ENCODE assay signal across 40 cellular contexts in genomic region chr12:62001424-62001823, GRCh38.
"Had no signal": no experiment of that assay in that cellular context is flagged by ENCODE, and none has a peak within 500 bp of the region (broad histone marks: within the 10 kb centered on the region; RNA-seq: fewer than 3 reads in every experiment).

No MANE protein-coding gene starts in this region.

- H3K4me3 ChIP-seq: adrenal gland, ascending aorta, body of pancreas, breast epithelium, cardiac muscle cell had no signal

- H3K9me3 Mint-ChIP-seq: activated naive CD4-positive, alpha-beta T cell treated with anti-CD3 and anti-CD28 coated beads, Interleukin-2, amount 10 ng/mL, durations not matched to agents 7 days and 5 days; activated naive CD4-positive, alpha-beta T cell treated with anti-CD3 and anti-CD28 coated beads, Interleukin-2, amount 50 U/mL, for 24 hours; activated naive CD4-positive, alpha-beta T cell treated with anti-CD3 and anti-CD28 coated beads, Interleukin-2, amount 50 U/mL, for 72 hours; activated naive CD8-positive, alpha-beta T cell treated with anti-CD3 and anti-CD28 coated beads for 36 hours; activated naive CD8-positive, alpha-beta T cell treated with anti-CD3 and anti-CD28 coated beads, Interleukin-2, amount 10 ng/mL, durations not matched to agents 7 days and 5 days; activated naive CD8-positive, alpha-beta T cell treated with anti-CD3 and anti-CD28 coated beads, Interleukin-2, amount 50 U/mL, for 24 hours; activated T-cell treated with anti-CD3 and anti-CD28 coated beads, Interleukin-2, amount 50 U/mL, for 24 hours; activated T-cell treated with anti-CD3 and anti-CD28 coated beads, Interleukin-2, amount 50 U/mL, for 4 hours; activated T-cell treated with anti-CD3 and anti-CD28 coated beads, Interleukin-2, amount 50 U/mL, for 72 hours; activated T-helper 1 cell treated with anti-CD3 and anti-CD28 coated beads, Interleukin-12 subunit alpha, Interleukin-12 subunit beta, Interleukin-2, Interleukin-4 antibody, amounts not matched to agents 30 ng/mL and 10 ng/mL and 1 ng/mL, durations not matched to agents 14 hours and 24 hours and 36 hours; activated T-helper 17 cell treated with anti-CD3 and anti-CD28 coated beads, Interleukin-2, amount 50 U/mL, for 72 hours; activated T-helper 2 cell treated with anti-CD3 and anti-CD28 coated beads, Interferon-gamma antibody, Interleukin-2, Interleukin-4, amounts not matched to agents 10 μg/mL and 5 μg/mL and 100 μg/mL, durations not matched to agents 14 hours and 24 hours and 36 hours; brain had no signal

- DNase-seq: activated effector memory CD4-positive, alpha-beta T cell treated with anti-CD3 and anti-CD28 coated beads, Interleukin-2, amount 50 U/mL, for 16 hours; activated effector memory CD4-positive, alpha-beta T cell treated with Interleukin-2 at 50 U/mL for 16 hours; activated gamma-delta T cell; activated gamma-delta T cell treated with Interleukin-2 at 50 U/mL for 16 hours; activated naive CD4-positive, alpha-beta T cell; activated naive CD4-positive, alpha-beta T cell treated with anti-CD3 and anti-CD28 coated beads, Interleukin-2, amount 10 ng/mL, durations not matched to agents 7 days and 5 days; activated naive CD4-positive, alpha-beta T cell treated with anti-CD3 and anti-CD28 coated beads, Interleukin-2, amount 50 U/mL, for 16 hours; activated naive CD4-positive, alpha-beta T cell treated with Interleukin-2 at 50 U/mL for 16 hours; activated naive CD8-positive, alpha-beta T cell treated with anti-CD3 and anti-CD28 coated beads for 36 hours; activated naive CD8-positive, alpha-beta T cell treated with anti-CD3 and anti-CD28 coated beads, Interleukin-2, amount 10 ng/mL, durations not matched to agents 7 days and 5 days; activated naive CD8-positive, alpha-beta T cell treated with anti-CD3 and anti-CD28 coated beads, Interleukin-2, amount 50 U/mL, for 24 hours; activated T-cell treated with anti-CD3 and anti-CD28 coated beads for 4 hours; activated T-cell treated with anti-CD3 and anti-CD28 coated beads, Interleukin-2, amount 50 U/mL, for 1 hour; activated T-cell treated with anti-CD3 and anti-CD28 coated beads, Interleukin-2, amount 50 U/mL, for 24 hours; activated T-cell treated with anti-CD3 and anti-CD28 coated beads, Interleukin-2, amount 50 U/mL, for 4 hours; activated T-cell treated with anti-CD3 and anti-CD28 coated beads, Interleukin-2, amount 50 U/mL, for 48 hours; activated T-cell treated with anti-CD3 and anti-CD28 coated beads, Interleukin-2, amount 50 U/mL, for 72 hours; adrenal gland; amniotic stem cell; amygdala; anterior cingulate cortex; aorta; body of pancreas; brain microvascular endothelial cell; caudate nucleus; central memory CD4-positive, alpha-beta T cell; cerebellar nuclear complex had no signal

- H3K27me3 Mint-ChIP-seq: activated T-cell treated with anti-CD3 and anti-CD28 coated beads, Interleukin-2, amount 50 U/mL, for 24 hours; brain; central memory CD8-positive, alpha-beta T cell had no signal

- H3K9me3 ChIP-seq: adrenal gland, ascending aorta, body of pancreas, breast epithelium had no signal

- H3K27me3 ChIP-seq: adrenal gland, ascending aorta, body of pancreas, brain microvascular endothelial cell, breast epithelium, cardiac muscle cell had no signal

- H3K4me1 Mint-ChIP-seq: activated naive CD4-positive, alpha-beta T cell treated with anti-CD3 and anti-CD28 coated beads, Interleukin-2, amount 10 ng/mL, durations not matched to agents 7 days and 5 days; activated naive CD4-positive, alpha-beta T cell treated with anti-CD3 and anti-CD28 coated beads, Interleukin-2, amount 50 U/mL, for 24 hours; activated naive CD8-positive, alpha-beta T cell treated with anti-CD3 and anti-CD28 coated beads for 36 hours; activated naive CD8-positive, alpha-beta T cell treated with anti-CD3 and anti-CD28 coated beads, Interleukin-2, amount 10 ng/mL, durations not matched to agents 7 days and 5 days; activated naive CD8-positive, alpha-beta T cell treated with anti-CD3 and anti-CD28 coated beads, Interleukin-2, amount 50 U/mL, for 24 hours; activated T-helper 17 cell treated with anti-CD3 and anti-CD28 coated beads, Interleukin-2, amount 50 U/mL, for 72 hours; brain; central memory CD8-positive, alpha-beta T cell had no signal

- FAIRE-seq: astrocyte, bronchial epithelial cell had no signal

- H3K27ac ChIP-seq: adrenal gland, ascending aorta, body of pancreas, brain microvascular endothelial cell, breast epithelium, cardiac muscle cell had no signal

- H3K36me3 Mint-ChIP-seq: activated naive CD4-positive, alpha-beta T cell treated with anti-CD3 and anti-CD28 coated beads, Interleukin-2, amount 10 ng/mL, durations not matched to agents 7 days and 5 days; activated naive CD4-positive, alpha-beta T cell treated with anti-CD3 and anti-CD28 coated beads, Interleukin-2, amount 50 U/mL, for 24 hours; activated naive CD4-positive, alpha-beta T cell treated with anti-CD3 and anti-CD28 coated beads, Interleukin-2, amount 50 U/mL, for 72 hours; activated naive CD8-positive, alpha-beta T cell; activated naive CD8-positive, alpha-beta T cell treated with anti-CD3 and anti-CD28 coated beads for 36 hours; activated naive CD8-positive, alpha-beta T cell treated with anti-CD3 and anti-CD28 coated beads, Interleukin-2, amount 10 ng/mL, durations not matched to agents 7 days and 5 days; brain had no signal

- H3K27ac Mint-ChIP-seq: activated naive CD4-positive, alpha-beta T cell treated with anti-CD3 and anti-CD28 coated beads, Interleukin-2, amount 10 ng/mL, durations not matched to agents 7 days and 5 days; activated naive CD4-positive, alpha-beta T cell treated with anti-CD3 and anti-CD28 coated beads, Interleukin-2, amount 50 U/mL, for 24 hours; activated naive CD4-positive, alpha-beta T cell treated with anti-CD3 and anti-CD28 coated beads, Interleukin-2, amount 50 U/mL, for 72 hours; activated naive CD8-positive, alpha-beta T cell; activated naive CD8-positive, alpha-beta T cell treated with anti-CD3 and anti-CD28 coated beads for 36 hours; activated naive CD8-positive, alpha-beta T cell treated with anti-CD3 and anti-CD28 coated beads, Interleukin-2, amount 10 ng/mL, durations not matched to agents 7 days and 5 days; activated naive CD8-positive, alpha-beta T cell treated with anti-CD3 and anti-CD28 coated beads, Interleukin-2, amount 50 U/mL, for 24 hours; activated T-cell treated with anti-CD3 and anti-CD28 coated beads, Interleukin-2, amount 50 U/mL, for 24 hours; activated T-cell treated with anti-CD3 and anti-CD28 coated beads, Interleukin-2, amount 50 U/mL, for 72 hours; activated T-helper 1 cell treated with anti-CD3 and anti-CD28 coated beads, Interleukin-12 subunit alpha, Interleukin-12 subunit beta, Interleukin-2, Interleukin-4 antibody, amounts not matched to agents 30 ng/mL and 10 ng/mL and 1 ng/mL, durations not matched to agents 14 hours and 24 hours and 36 hours; activated T-helper 17 cell treated with anti-CD3 and anti-CD28 coated beads, Interleukin-2, amount 50 U/mL, for 72 hours; activated T-helper 2 cell treated with anti-CD3 and anti-CD28 coated beads, Interferon-gamma antibody, Interleukin-2, Interleukin-4, amounts not matched to agents 10 μg/mL and 5 μg/mL and 100 μg/mL, durations not matched to agents 14 hours and 24 hours and 36 hours; brain had no signal

- H3K4me3 Mint-ChIP-seq: activated naive CD4-positive, alpha-beta T cell treated with anti-CD3 and anti-CD28 coated beads, Interleukin-2, amount 10 ng/mL, durations not matched to agents 7 days and 5 days; activated naive CD4-positive, alpha-beta T cell treated with anti-CD3 and anti-CD28 coated beads, Interleukin-2, amount 50 U/mL, for 24 hours; activated naive CD8-positive, alpha-beta T cell; activated naive CD8-positive, alpha-beta T cell treated with anti-CD3 and anti-CD28 coated beads for 36 hours; activated naive CD8-positive, alpha-beta T cell treated with anti-CD3 and anti-CD28 coated beads, Interleukin-2, amount 10 ng/mL, durations not matched to agents 7 days and 5 days; activated naive CD8-positive, alpha-beta T cell treated with anti-CD3 and anti-CD28 coated beads, Interleukin-2, amount 50 U/mL, for 24 hours; activated T-cell treated with anti-CD3 and anti-CD28 coated beads, Interleukin-2, amount 50 U/mL, for 24 hours; activated T-cell treated with anti-CD3 and anti-CD28 coated beads, Interleukin-2, amount 50 U/mL, for 4 hours; activated T-cell treated with anti-CD3 and anti-CD28 coated beads, Interleukin-2, amount 50 U/mL, for 72 hours; activated T-helper 1 cell treated with anti-CD3 and anti-CD28 coated beads, Interleukin-12 subunit alpha, Interleukin-12 subunit beta, Interleukin-2, Interleukin-4 antibody, amounts not matched to agents 30 ng/mL and 10 ng/mL and 1 ng/mL, durations not matched to agents 14 hours and 24 hours and 36 hours; activated T-helper 17 cell treated with anti-CD3 and anti-CD28 coated beads, Interleukin-2, amount 50 U/mL, for 72 hours; brain; central memory CD8-positive, alpha-beta T cell had no signal

- H3K4me1 ChIP-seq: adrenal gland, ascending aorta, body of pancreas, breast epithelium had no signal

- H3K36me3 ChIP-seq: adrenal gland, ascending aorta, brain microvascular endothelial cell, breast epithelium, cardiac muscle cell had no signal

- ATAC-seq: activated naive CD4-positive, alpha-beta T cell treated with anti-CD3 and anti-CD28 coated beads, Interleukin-2, amount 50 U/mL, for 72 hours; activated naive CD8-positive, alpha-beta T cell treated with anti-CD3 and anti-CD28 coated beads, Interleukin-2, amount 50 U/mL, for 24 hours; activated T-cell treated with anti-CD3 and anti-CD28 coated beads, Interleukin-2, amount 50 U/mL, for 4 hours; activated T-cell treated with anti-CD3 and anti-CD28 coated beads, Interleukin-2, amount 50 U/mL, for 72 hours; activated T-helper 17 cell treated with anti-CD3 and anti-CD28 coated beads, Interleukin-2, amount 50 U/mL, for 72 hours; body of pancreas had no signal
